ENCODE assay signal across 1 cellular context in genomic region chr3:158103131-158103955, GRCh38.
TF ChIP-seq lines count a peak whose summit lies in the region.

No MANE protein-coding gene starts in this region.

TF ChIP-seq in HepG2, 621 proteins besides CTCF, POLR2A, EP300 and RAD21 (continues in another document):
- 0 out of 2 replicates have a peak, but pooled peaks have one; percentile 33 for TF ChIP-seq HNRNPL (IDR thresholded peaks at IDR 0.05; ENCODE audit: low read depth, low read length)
- TF ChIP-seq RNF2 (conservative IDR thresholded peaks at IDR 0.05; ENCODE audit: low read depth) = peak; percentile 56; the same call in 1 of the 2 replicates
- TF ChIP-seq SIN3A (IDR thresholded peaks at IDR 0.05; ENCODE audit: borderline replicate concordance, low read depth, low read length) = no peak
- no peak for TF ChIP-seq MIER3 (CRISPR knock-in tag; IDR thresholded peaks at IDR 0.05; ENCODE audit: borderline replicate concordance)
- TF ChIP-seq E2F1 (CRISPR knock-in tag; IDR thresholded peaks at IDR 0.05) = no peak
- peak; percentile 38; the same call in 1 of the 2 replicates for TF ChIP-seq UBTF (CRISPR knock-in tag; IDR thresholded peaks at IDR 0.05)
- TF ChIP-seq DNMT1 (CRISPR knock-in tag; IDR thresholded peaks at IDR 0.05) = no peak
- TF ChIP-seq HNRNPLL (IDR thresholded peaks at IDR 0.05; ENCODE audit: low read depth, low read length, poor library complexity, severe bottlenecking) = peak; percentile 36
- peak; percentile 23; the same call in 1 of the 2 replicates for TF ChIP-seq RXRA (CRISPR knock-in tag; IDR thresholded peaks at IDR 0.05)
- TF ChIP-seq XRCC5 (optimal IDR thresholded peaks at IDR 0.05; ENCODE audit: low read length) = peak; percentile 11
- TF ChIP-seq ZNF704 (CRISPR knock-in tag; IDR thresholded peaks at IDR 0.05; ENCODE audit: borderline replicate concordance) = no peak
- TF ChIP-seq IKZF4 (CRISPR knock-in tag; IDR thresholded peaks at IDR 0.05; ENCODE audit: borderline replicate concordance, low read depth, not compliant biosample characterization) = no peak
- 0 out of 2 replicates have a peak, but pooled peaks have one; percentile 48 for TF ChIP-seq NKX3-1 (CRISPR knock-in tag; IDR thresholded peaks at IDR 0.05)
- no peak for TF ChIP-seq FOXC1 (CRISPR knock-in tag; IDR thresholded peaks at IDR 0.05; ENCODE audit: borderline replicate concordance)
- TF ChIP-seq ZNF543 (CRISPR knock-in tag; IDR thresholded peaks at IDR 0.05) = 0 out of 2 replicates have a peak, but pooled peaks have one; percentile 55
- TF ChIP-seq GFI1 (CRISPR knock-in tag; IDR thresholded peaks at IDR 0.05; ENCODE audit: borderline replicate concordance) = 0 out of 2 replicates have a peak, but pooled peaks have one; percentile 19
- peak; percentile 55; the same call in 1 of the 2 replicates for TF ChIP-seq PHF21A (CRISPR knock-in tag; IDR thresholded peaks at IDR 0.05)
- no peak for TF ChIP-seq PRPF4 (IDR thresholded peaks at IDR 0.05; ENCODE audit: low read depth, low read length, poor library complexity, severe bottlenecking)
- no peak for TF ChIP-seq ZNF256 (CRISPR knock-in tag; conservative IDR thresholded peaks at IDR 0.05)
- TF ChIP-seq ZNF282 (IDR thresholded peaks at IDR 0.05; ENCODE audit: partially characterized antibody) = no peak
- no peak for TF ChIP-seq ZKSCAN5 (CRISPR knock-in tag; IDR thresholded peaks at IDR 0.05)
- peak; percentile 60; the same call in 1 of the 2 replicates for TF ChIP-seq ZNF274 (CRISPR knock-in tag; IDR thresholded peaks at IDR 0.05)
- TF ChIP-seq GABPB1 (CRISPR knock-in tag; IDR thresholded peaks at IDR 0.05) = peak; percentile 34; the same call in 1 of the 2 replicates
- TF ChIP-seq MYC (CRISPR knock-in tag; IDR thresholded peaks at IDR 0.05; ENCODE audit: borderline replicate concordance) = peak; percentile 17; the same call in 1 of the 2 replicates
- no peak for TF ChIP-seq FOXP1 (IDR thresholded peaks at IDR 0.05)
- TF ChIP-seq FOXP1 (CRISPR knock-in tag; IDR thresholded peaks at IDR 0.05) = no peak
- TF ChIP-seq ZNF687 (CRISPR knock-in tag; IDR thresholded peaks at IDR 0.05) = peak; percentile 58
- no peak for TF ChIP-seq ZBTB14 (CRISPR knock-in tag; IDR thresholded peaks at IDR 0.05)
- TF ChIP-seq BCLAF1 (IDR thresholded peaks at IDR 0.05) = no peak
- TF ChIP-seq ZNF292 (CRISPR knock-in tag; IDR thresholded peaks at IDR 0.05; ENCODE audit: borderline replicate concordance, low read depth) = peak; percentile 66; the same call in 1 of the 2 replicates
- no peak for TF ChIP-seq FOSL2 (CRISPR knock-in tag; IDR thresholded peaks at IDR 0.05)
- no peak for TF ChIP-seq MTA1 (CRISPR knock-in tag; IDR thresholded peaks at IDR 0.05; ENCODE audit: borderline replicate concordance)
- no peak for TF ChIP-seq SOX13 (IDR thresholded peaks at IDR 0.05)
- no peak for TF ChIP-seq SOX13 (CRISPR knock-in tag; conservative IDR thresholded peaks at IDR 0.05 in 1 of 2, IDR thresholded peaks at IDR 0.05 in 1 of 2)
- no peak for TF ChIP-seq PTBP1 (IDR thresholded peaks at IDR 0.05; ENCODE audit: low read depth, low read length, poor library complexity, severe bottlenecking)
- TF ChIP-seq ZNF224 (CRISPR knock-in tag; IDR thresholded peaks at IDR 0.05) = no peak
- no peak for TF ChIP-seq FOXK2 (IDR thresholded peaks at IDR 0.05)
- peak; percentile 37; the same call in 1 of the 2 replicates for TF ChIP-seq NAIF1 (CRISPR knock-in tag; IDR thresholded peaks at IDR 0.05; ENCODE audit: borderline replicate concordance)
- TF ChIP-seq STAG1 (CRISPR knock-in tag; IDR thresholded peaks at IDR 0.05) = no peak
- TF ChIP-seq NR3C1 (CRISPR knock-in tag; IDR thresholded peaks at IDR 0.05) = no peak
- TF ChIP-seq NCOA5 (CRISPR knock-in tag; IDR thresholded peaks at IDR 0.05) = no peak
- TF ChIP-seq ZSCAN30 (CRISPR knock-in tag; IDR thresholded peaks at IDR 0.05) = peak; percentile 47; the same call in 1 of the 2 replicates
- peak; percentile 57 for TF ChIP-seq HNF4A (CRISPR knock-in tag; IDR thresholded peaks at IDR 0.05)
- TF ChIP-seq CBX5 (CRISPR knock-in tag; IDR thresholded peaks at IDR 0.05; ENCODE audit: borderline replicate concordance) = no peak
- peak; percentile 31; the same call in 1 of the 2 replicates for TF ChIP-seq ZFX (CRISPR knock-in tag; IDR thresholded peaks at IDR 0.05; ENCODE audit: low read depth)
- no peak for TF ChIP-seq LCORL (IDR thresholded peaks at IDR 0.05)
- TF ChIP-seq LCORL (CRISPR knock-in tag; IDR thresholded peaks at IDR 0.05) = no peak
- no peak for TF ChIP-seq ZNF639 (CRISPR knock-in tag; conservative IDR thresholded peaks at IDR 0.05)
- TF ChIP-seq HDAC2 (CRISPR knock-in tag; IDR thresholded peaks at IDR 0.05) = 0 out of 2 replicates have a peak, but pooled peaks have one; percentile 11
- TF ChIP-seq ZNF790 (CRISPR knock-in tag; IDR thresholded peaks at IDR 0.05; ENCODE audit: borderline replicate concordance) = 0 out of 2 replicates have a peak, but pooled peaks have one; percentile 46
